ENCODE assay signal across 9 cellular contexts in the genomic region with DNA sequence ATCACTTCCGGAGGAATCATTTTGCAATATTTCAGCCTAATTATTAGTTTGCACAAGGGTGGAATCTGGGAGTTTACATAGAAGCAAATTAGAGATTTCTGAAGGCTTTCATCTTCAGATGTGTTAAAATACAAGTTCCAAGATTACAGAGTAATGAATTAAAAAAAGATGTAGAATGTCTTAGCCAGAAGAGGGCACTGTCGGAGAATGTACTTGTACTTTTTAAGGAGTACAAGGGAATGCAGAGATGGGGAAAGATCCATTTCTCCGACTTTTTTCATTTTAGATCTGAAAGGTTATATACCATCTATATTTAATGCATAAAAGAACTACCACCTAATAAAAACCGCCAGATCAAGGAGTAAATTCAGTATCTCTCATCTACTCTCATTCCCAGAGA. TPM values are rescaled to one million over a fixed set of nuclear protein-coding genes. Genes with fewer than 3 reads are reported as not detected.
A peak's percentile ranks its signal among the peaks of the same experiment; 100 is the strongest.
DNase-seq lines count a peak whose midpoint lies in the region; ATAC-seq and TF ChIP-seq lines count a peak whose summit lies in the region.
"Had no signal": no experiment of that assay in that cellular context is flagged by ENCODE, and none has a peak within 500 bp of the region (broad histone marks: within the 10 kb centered on the region; RNA-seq: fewer than 3 reads in every experiment).

No MANE protein-coding gene starts in this region.

- peak; percentile 55 for TF ChIP-seq CTCF in neural progenitor cell (IDR thresholded peaks at IDR 0.05)

- peaks cover 6% of the 10 kb centered on the region for H3K36me3 Mint-ChIP-seq in neural progenitor cell
- H3K36me3 Mint-ChIP-seq in activated naive CD8-positive, alpha-beta T cell treated with anti-CD3 and anti-CD28 coated beads for 36 hours, result peaks cover 26% of the 10 kb centered on the region

- H3K4me1 Mint-ChIP-seq in neural progenitor cell, result no peaks in the 10 kb centered on the region
- H3K4me1 Mint-ChIP-seq in activated naive CD8-positive, alpha-beta T cell treated with anti-CD3 and anti-CD28 coated beads for 36 hours, result peaks cover 6% of the 10 kb centered on the region

- H3K79me2 ChIP-seq in neural progenitor cell (ENCODE audit: low read depth), result no peaks in the 10 kb centered on the region

- H3F3A ChIP-seq in neural progenitor cell (ENCODE audit: low read depth), result peaks cover 10% of the 10 kb centered on the region

- ATAC-seq in GM21360 (IDR thresholded peaks at IDR 0.05; ENCODE audit: unreplicated experiment), result no peak

- no peak overlapping the region for H2AFZ ChIP-seq in neural progenitor cell (replicated peaks)

- H3K36me3 ChIP-seq in neural progenitor cell, result peaks cover 31% of the 10 kb centered on the region

- no peak overlapping the region for H3K9ac ChIP-seq in neural progenitor cell

- no peaks in the 10 kb centered on the region for H3K9me3 Mint-ChIP-seq in neural progenitor cell
- H3K9me3 Mint-ChIP-seq in activated naive CD8-positive, alpha-beta T cell treated with anti-CD3 and anti-CD28 coated beads for 36 hours, result no peaks in the 10 kb centered on the region

- no peak overlapping the region for H3K4me2 ChIP-seq in neural progenitor cell

- peaks cover 2% of the 10 kb centered on the region for H3K27me3 Mint-ChIP-seq in neural progenitor cell (ENCODE audit: insufficient read depth, low read depth)
- no peaks in the 10 kb centered on the region for H3K27me3 Mint-ChIP-seq in activated naive CD8-positive, alpha-beta T cell treated with anti-CD3 and anti-CD28 coated beads for 36 hours

- H3K4me3 ChIP-seq in neural progenitor cell, result no peak overlapping the region

- no peak overlapping the region for H3K27ac ChIP-seq in neural progenitor cell
- H3K27ac ChIP-seq: neutrophil had no signal

- H3K27me3 ChIP-seq in neural progenitor cell, result no peaks in the 10 kb centered on the region
- H3K27me3 ChIP-seq: neutrophil had no signal

- H3K9me3 ChIP-seq in neural progenitor cell (ENCODE audit: low read depth), result no peaks in the 10 kb centered on the region
- H3K9me3 ChIP-seq: neutrophil had no signal

- no peak overlapping the region for H3K4me3 Mint-ChIP-seq in neural progenitor cell
- H3K4me3 Mint-ChIP-seq in activated naive CD8-positive, alpha-beta T cell treated with anti-CD3 and anti-CD28 coated beads for 36 hours, result no peak overlapping the region

- H3K27ac Mint-ChIP-seq in neural progenitor cell, result no peak overlapping the region
- H3K27ac Mint-ChIP-seq in activated naive CD8-positive, alpha-beta T cell treated with anti-CD3 and anti-CD28 coated beads for 36 hours, result no peak overlapping the region

- no peaks in the 10 kb centered on the region for H3K4me1 ChIP-seq in neural progenitor cell

- H4K20me1 ChIP-seq in neural progenitor cell (ENCODE audit: low read depth), result peaks cover 11% of the 10 kb centered on the region

- peak; percentile 69 for DNase-seq in ELR (ENCODE audit: low read depth)
- DNase-seq in Kasumi-1 (lab: John Stamatoyannopoulos, UW), result peak; percentile 48 to 76
- peak; percentile 6 for DNase-seq in cerebellum (ENCODE audit: low spot score)
- peak; percentile 52 for DNase-seq in neural progenitor cell (ENCODE audit: low spot score)
- DNase-seq in activated naive CD8-positive, alpha-beta T cell treated with anti-CD3 and anti-CD28 coated beads for 36 hours, result no peak
- DNase-seq in NCI-H226, result no peak
- no peak for DNase-seq in NCI-H128 (lab: John Stamatoyannopoulos, UW; ENCODE audit: unreplicated experiment)

RNA-seq across cellular contexts. Expression of a gene that starts 43.1 kb away (rescaled TPM):
- 8.5 TPM for total RNA-seq in cerebellum
- total RNA-seq in neural progenitor cell (ENCODE audit: low replicate concordance), result 7.8 and 11.8 TPM in 2 replicates
- 1 to 10 TPM; 2.4 to 2.5 TPM for total RNA-seq in activated naive CD8-positive, alpha-beta T cell treated with anti-CD3 and anti-CD28 coated beads for 36 hours

RNA-seq across cellular contexts. Expression of a gene that starts 55.7 kb away (rescaled TPM):
- total RNA-seq in cerebellum (43.9 TPM), neural progenitor cell (ENCODE audit: low replicate concordance) (36.9 and 37.1 TPM in 2 replicates)
- total RNA-seq in activated naive CD8-positive, alpha-beta T cell treated with anti-CD3 and anti-CD28 coated beads for 36 hours, result 10 to 100 TPM; 47.4 to 49.0 TPM

Comparison
In these comparisons a context has a peak if more than half of its experiments do, and no peak if none do; other contexts are left out.
1. DNase-seq: peak in ELR (single experiment), Kasumi-1 (2 of 2), cerebellum (single experiment) and neural progenitor cell (single experiment); none in activated naive CD8-positive, alpha-beta T cell treated with anti-CD3 and anti-CD28 coated beads for 36 hours (single experiment), NCI-H226 (single experiment) and NCI-H128 (single experiment).